8 cellular contexts compared by ENCODE assay signal in the genomic region with DNA sequence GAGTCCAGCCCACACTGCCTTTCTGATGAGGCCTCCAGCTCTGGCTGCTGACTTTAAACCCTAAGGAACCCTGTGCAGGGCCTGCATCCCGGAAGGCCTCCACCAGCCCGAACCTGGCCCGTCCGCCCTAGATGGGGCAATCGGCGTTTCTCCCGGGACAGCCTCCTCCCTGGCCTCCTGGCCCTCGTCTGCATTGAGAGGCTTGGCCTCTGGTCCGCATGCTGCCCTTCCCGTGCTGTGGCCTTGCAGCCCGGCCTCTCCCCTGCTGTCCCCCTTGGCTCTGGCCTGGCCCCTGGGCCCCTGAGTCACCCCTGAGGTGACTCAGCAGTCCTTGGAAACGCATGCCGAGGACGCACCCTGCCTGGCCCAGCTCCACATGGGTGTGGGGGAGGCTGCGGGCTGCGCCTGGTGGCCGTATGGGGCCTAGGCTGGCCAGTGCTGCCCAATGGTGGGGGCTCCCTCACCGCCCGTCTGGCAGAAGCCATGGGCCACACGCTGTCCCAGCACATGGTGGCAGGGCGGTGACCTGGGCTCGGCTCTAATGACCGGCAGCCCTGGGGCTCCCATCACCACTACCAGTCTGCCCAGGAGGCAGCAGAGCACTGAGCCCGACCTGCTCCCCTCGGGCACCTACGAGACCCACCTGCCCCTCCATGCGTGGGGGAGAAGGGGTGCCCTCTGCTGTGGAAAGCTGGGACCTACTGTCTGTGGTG. TPM values are rescaled to one million over a fixed set of nuclear protein-coding genes. Genes with fewer than 3 reads are reported as not detected.
DNase-seq lines count a peak whose midpoint lies in the region; ATAC-seq, FAIRE-seq and TF ChIP-seq lines count a peak whose summit lies in the region.

No MANE protein-coding gene starts in this region.

- H3K36me3 ChIP-seq in endothelial cell of umbilical vein (ENCODE audit: control insufficient read depth in 2 of 2, extremely low read depth in 1 of 2, insufficient read depth in 2 of 2, low read length in 2 of 2), result peaks cover 0 to 10% of the 10 kb centered on the region in 2 experiments

- FAIRE-seq in endothelial cell of umbilical vein (lab: Jason Lieb, UNC), result peak; percentile 77
- no peak for FAIRE-seq in D721Med (lab: Jason Lieb, UNC)

- peak; percentile 92 for DNase-seq in AG20443 (ENCODE audit: low spot score)
- DNase-seq in NCI-H226, result peak; percentile 76
- peak; percentile 67 for DNase-seq in endothelial cell of umbilical vein (ENCODE audit: low read depth, low spot score)
- DNase-seq in myocyte (ENCODE audit: low read depth), result peak; percentile 95
- no peak for DNase-seq in RPMI8226
- no peak for DNase-seq in D721Med (ENCODE audit: insufficient read length, low spot score)
- no peak for DNase-seq in NCI-H146 (lab: John Stamatoyannopoulos, UW)

- peak overlapping the region; percentile 24 for H3K4me2 ChIP-seq in endothelial cell of umbilical vein (ENCODE audit: insufficient read depth, low read length)

- H3K27me3 ChIP-seq in endothelial cell of umbilical vein (ENCODE audit: control insufficient read depth in 2 of 2, insufficient read depth in 2 of 2, low read length in 2 of 2), result no peaks in the 10 kb centered on the region

- H3K27ac ChIP-seq in endothelial cell of umbilical vein (ENCODE audit: insufficient read depth, low read depth, low read length), result peak overlapping the region; percentile 51

- peak overlapping the region; percentile 59 for H3K9ac ChIP-seq in endothelial cell of umbilical vein (replicated peaks; ENCODE audit: extremely low read depth, insufficient read depth, low read length)

- dilution Hi-C loops in endothelial cell of umbilical vein (cut with MboI; ENCODE audit: extremely low pct_ligation_motif_present, low sequenced_read_pairs), result no loop called here

- H3K4me3 ChIP-seq in endothelial cell of umbilical vein (replicated peaks in 1 of 3; ENCODE audit: insufficient read depth in 1 of 3, low read depth in 1 of 3, low read length in 3 of 3), result no peak overlapping the region

- intact Hi-C loops in endothelial cell of umbilical vein (cut with micrococcal nuclease), result loop anchor here (1.0 kb wide), 3 partner anchors 16 to 31 kb away; a partner anchor contains a TSS

- CTCF ChIA-PET in endothelial cell of umbilical vein (lab: Charles Lee), result interaction anchor here (0.9 to 8.7 kb wide), 6 partner anchors 12 to 27 kb away, joined by 3 to 105 read pairs (median 9); a partner anchor contains a TSS

- no peaks in the 10 kb centered on the region for H3K9me3 ChIP-seq in endothelial cell of umbilical vein (replicated peaks; ENCODE audit: control insufficient read depth, insufficient read depth, low read length)

- ATAC-seq in GM21515 (IDR thresholded peaks at IDR 0.05; ENCODE audit: unreplicated experiment), result no peak

- no TSS peak for BruUV-seq in endothelial cell of umbilical vein (replicated peaks; lab: Mats Ljungman, UMichigan)

- H3K4me1 ChIP-seq in endothelial cell of umbilical vein (ENCODE audit: control insufficient read depth, extremely low read depth, insufficient read depth, low read length), result peaks cover 48% of the 10 kb centered on the region

- POLR2A ChIA-PET in endothelial cell of umbilical vein (lab: Charles Lee), result interaction anchor here (0.5 to 0.8 kb wide), 2 partner anchors 27 to 28 kb away, joined by 3 read pairs; a partner anchor contains a TSS

- H3K9me1 ChIP-seq in endothelial cell of umbilical vein (replicated peaks; ENCODE audit: control insufficient read depth, extremely low read depth, insufficient read depth, low read length), result no peaks in the 10 kb centered on the region

- no peaks in the 10 kb centered on the region for H4K20me1 ChIP-seq in endothelial cell of umbilical vein (replicated peaks; ENCODE audit: control insufficient read depth, extremely low read depth, insufficient read depth, low read length)

- no peak overlapping the region for H2AFZ ChIP-seq in endothelial cell of umbilical vein (ENCODE audit: low read depth, low read length)

- TF ChIP-seq CTCF in endothelial cell of umbilical vein (IDR thresholded peaks at IDR 0.05; ENCODE audit: extremely low read depth in 1 of 2, insufficient read depth in 1 of 2, low read depth in 1 of 2, low read length in 2 of 2), result no peak
- no peak for TF ChIP-seq CTCF in D721Med (IDR thresholded peaks at IDR 0.05; ENCODE audit: insufficient read depth, missing control alignments)

- TF ChIP-seq POLR2A in endothelial cell of umbilical vein (IDR thresholded peaks at IDR 0.05; ENCODE audit: low read depth, low read length), result no peak

- peaks cover 96% of the 10 kb centered on the region for H3K79me2 ChIP-seq in endothelial cell of umbilical vein (ENCODE audit: control insufficient read depth, insufficient read depth, low read length)

TF ChIP-seq in endothelial cell of umbilical vein, 7 proteins besides CTCF, POLR2A, EP300 and RAD21:
- TF ChIP-seq GATA2 (IDR thresholded peaks at IDR 0.05; ENCODE audit: insufficient read depth, insufficient read length, low read depth, low read length) (no peak), EZH2 (IDR thresholded peaks at IDR 0.05; ENCODE audit: borderline replicate concordance, low read depth, low read length, severe bottlenecking) (no peak), MYC (IDR thresholded peaks at IDR 0.05; ENCODE audit: low read depth, low read length) (peak; percentile 86), FOS (IDR thresholded peaks at IDR 0.05; ENCODE audit: borderline replicate concordance, insufficient read depth, low read length) (peak; percentile 94), JUN (IDR thresholded peaks at IDR 0.05; ENCODE audit: borderline replicate concordance, insufficient read depth, insufficient read length, low read depth) (peak; percentile 40), POLR2AphosphoS5 (IDR thresholded peaks at IDR 0.05; ENCODE audit: insufficient read depth, low read depth, low read length) (peak; percentile 74)
- TF ChIP-seq, protein P1, sequence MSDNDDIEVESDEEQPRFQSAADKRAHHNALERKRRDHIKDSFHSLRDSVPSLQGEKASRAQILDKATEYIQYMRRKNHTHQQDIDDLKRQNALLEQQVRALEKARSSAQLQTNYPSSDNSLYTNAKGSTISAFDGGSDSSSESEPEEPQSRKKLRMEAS (IDR thresholded peaks at IDR 0.05; ENCODE audit: insufficient read depth, insufficient read length), result no peak

RNA-seq across cellular contexts. Expression of a gene that starts 25.7 kb away (rescaled TPM):
- 143 and 153 TPM in 2 replicates for total RNA-seq in endothelial cell of umbilical vein
- polyA plus RNA-seq in endothelial cell of umbilical vein, result 145 and 191 TPM in 2 replicates
- polyA plus RNA-seq in endothelial cell of umbilical vein (2011; cell fraction: cytosol; rRNA removed), result 113 and 139 TPM in 2 replicates
- polyA plus RNA-seq in endothelial cell of umbilical vein (2011; cell fraction: nucleus; rRNA removed), result 94.1 and 103 TPM in 2 replicates
- 124 and 164 TPM in 2 replicates for polyA plus RNA-seq in endothelial cell of umbilical vein (2012)
- polyA minus RNA-seq in endothelial cell of umbilical vein, result 51.2 and 68.4 TPM in 2 replicates
- 43.0 TPM for polyA minus RNA-seq in endothelial cell of umbilical vein (2011; cell fraction: cytosol; rRNA and poly(A)+ RNA removed)
- 32.8 and 43.7 TPM in 2 replicates for polyA minus RNA-seq in endothelial cell of umbilical vein (2011; cell fraction: nucleus; rRNA and poly(A)+ RNA removed)
- total RNA-seq in myocyte, result 179 and 258 TPM in 2 replicates
- 164 TPM for polyA plus RNA-seq in myocyte (2012)

RNA-seq across cellular contexts. Expression of a gene that starts 27.8 kb away (rescaled TPM):
- total RNA-seq in endothelial cell of umbilical vein, result 44.5 and 47.8 TPM in 2 replicates
- 19.5 and 32.1 TPM in 2 replicates for polyA plus RNA-seq in endothelial cell of umbilical vein
- polyA plus RNA-seq in endothelial cell of umbilical vein (2011; cell fraction: cytosol; rRNA removed), result 22.2 and 23.4 TPM in 2 replicates
- 32.5 and 36.1 TPM in 2 replicates for polyA plus RNA-seq in endothelial cell of umbilical vein (2011; cell fraction: nucleus; rRNA removed)
- polyA plus RNA-seq in endothelial cell of umbilical vein (2012), result 16.4 and 24.5 TPM in 2 replicates
- polyA minus RNA-seq in endothelial cell of umbilical vein, result 11.2 and 20.1 TPM in 2 replicates
- polyA minus RNA-seq in endothelial cell of umbilical vein (2011; cell fraction: cytosol; rRNA and poly(A)+ RNA removed), result 70.6 TPM
- polyA minus RNA-seq in endothelial cell of umbilical vein (2011; cell fraction: nucleus; rRNA and poly(A)+ RNA removed), result 20.4 and 33.6 TPM in 2 replicates
- 3.1 TPM in 2 replicates for total RNA-seq in myocyte
- polyA plus RNA-seq in myocyte (2012), result 3.3 TPM

RNA-seq across cellular contexts. Expression of a gene that starts 31.2 kb away (rescaled TPM):
- total RNA-seq in endothelial cell of umbilical vein (21.1 and 22.1 TPM in 2 replicates), myocyte (2.2 and 2.7 TPM in 2 replicates)
- 13.8 and 14.8 TPM in 2 replicates for polyA plus RNA-seq in endothelial cell of umbilical vein
- 9.0 and 11.6 TPM in 2 replicates for polyA plus RNA-seq in endothelial cell of umbilical vein (2011; cell fraction: cytosol; rRNA removed)
- 6.7 and 7.7 TPM in 2 replicates for polyA plus RNA-seq in endothelial cell of umbilical vein (2011; cell fraction: nucleus; rRNA removed)
- 13.3 and 22.7 TPM in 2 replicates for polyA plus RNA-seq in endothelial cell of umbilical vein (2012)
- 7.7 and 11.2 TPM in 2 replicates for polyA minus RNA-seq in endothelial cell of umbilical vein
- 8.4 TPM for polyA minus RNA-seq in endothelial cell of umbilical vein (2011; cell fraction: cytosol; rRNA and poly(A)+ RNA removed)
- 1.8 and 6.9 TPM in 2 replicates for polyA minus RNA-seq in endothelial cell of umbilical vein (2011; cell fraction: nucleus; rRNA and poly(A)+ RNA removed)
- 12.6 TPM for polyA plus RNA-seq in myocyte (2012)

RNA-seq across cellular contexts. Expression of a gene that starts 36.0 kb away (rescaled TPM):
- total RNA-seq in endothelial cell of umbilical vein, result 11.8 and 12.2 TPM in 2 replicates
- 21.7 and 21.8 TPM in 2 replicates for polyA plus RNA-seq in endothelial cell of umbilical vein
- 14.2 and 17.3 TPM in 2 replicates for polyA plus RNA-seq in endothelial cell of umbilical vein (2011; cell fraction: cytosol; rRNA removed)
- 20.5 and 24.1 TPM in 2 replicates for polyA plus RNA-seq in endothelial cell of umbilical vein (2011; cell fraction: nucleus; rRNA removed)
- 7.2 and 18.3 TPM in 2 replicates for polyA plus RNA-seq in endothelial cell of umbilical vein (2012)
- 8.1 and 11.6 TPM in 2 replicates for polyA minus RNA-seq in endothelial cell of umbilical vein
- polyA minus RNA-seq in endothelial cell of umbilical vein (2011; cell fraction: cytosol; rRNA and poly(A)+ RNA removed), result not detected
- 3.0 and 6.0 TPM in 2 replicates for polyA minus RNA-seq in endothelial cell of umbilical vein (2011; cell fraction: nucleus; rRNA and poly(A)+ RNA removed)
- 3.1 and 4.5 TPM in 2 replicates for total RNA-seq in myocyte
- 3.7 TPM for polyA plus RNA-seq in myocyte (2012)

Comparison
In these comparisons a context has a peak if more than half of its experiments do, and no peak if none do; other contexts are left out.
1. DNase-seq: peak in AG20443 (single experiment), NCI-H226 (single experiment), endothelial cell of umbilical vein (single experiment) and myocyte (single experiment); none in RPMI8226 (single experiment), D721Med (single experiment) and NCI-H146 (single experiment).
2. RNA of a gene that starts 27.8 kb away (total RNA-seq): 44.5 to 47.8 TPM in endothelial cell of umbilical vein; 3.1 TPM in myocyte; every median in the first group is over 10 times any median in the second.